ENCODE assay signal across 7 cellular contexts in the genomic region with DNA sequence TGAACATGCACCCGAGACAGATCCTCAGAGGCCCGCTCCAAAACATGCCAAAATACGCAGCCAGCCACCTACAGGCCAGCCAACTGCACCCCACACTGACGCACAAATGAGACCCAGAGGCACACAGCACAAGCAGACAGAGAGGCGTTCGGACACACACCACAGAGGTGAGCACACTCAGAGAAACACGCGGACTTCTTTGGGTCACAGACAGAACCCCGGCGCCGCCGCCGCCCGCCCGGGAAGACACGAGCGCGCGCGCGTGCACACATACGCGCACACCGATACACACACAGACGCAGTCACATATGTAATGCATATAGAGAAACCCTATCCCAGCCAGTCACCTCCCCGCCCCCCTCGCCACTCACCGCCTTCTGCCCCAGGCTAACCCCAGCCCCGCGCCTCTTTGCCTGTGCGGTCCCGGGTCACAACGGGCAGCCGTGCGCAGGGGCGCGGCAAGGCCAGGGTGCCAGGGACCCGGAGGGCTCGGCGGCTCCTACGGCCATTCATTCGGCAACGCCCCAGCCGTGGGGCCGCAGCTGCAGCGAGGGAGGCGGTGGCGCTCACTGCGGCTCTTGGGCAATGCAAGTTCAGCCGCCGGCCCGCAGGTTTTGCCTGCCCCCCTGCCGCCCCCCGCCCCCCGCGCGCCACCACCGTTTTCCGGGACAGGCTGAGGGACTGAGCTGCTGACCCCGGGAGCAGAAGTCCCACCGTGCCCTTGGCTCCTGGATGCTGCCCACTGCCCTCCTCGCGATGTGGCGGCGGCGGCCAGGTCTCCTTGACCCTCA. TPM values are rescaled to one million over a fixed set of nuclear protein-coding genes. Genes with fewer than 3 reads are reported as not detected.
DNase-seq lines count a peak whose midpoint lies in the region; FAIRE-seq and TF ChIP-seq lines count a peak whose summit lies in the region.

No MANE protein-coding gene starts in this region.

- H4K20me1 ChIP-seq in astrocyte (ENCODE audit: insufficient read depth, low read length): no peaks in the 10 kb centered on the region
- H4K20me1 ChIP-seq in smooth muscle cell (ENCODE audit: low read depth): peaks cover 3% of the 10 kb centered on the region

- peak overlapping the region; percentile 97 for H3K4me3 Mint-ChIP-seq in astrocyte (ENCODE audit: unreplicated experiment)

- no peaks in the 10 kb centered on the region for H3K4me1 ChIP-seq in astrocyte (ENCODE audit: insufficient read depth, low read length)
- H3K4me1 ChIP-seq in iPS-18a (ENCODE audit: control insufficient read depth, low read depth, low read length): peaks cover 4% of the 10 kb centered on the region
- no peaks in the 10 kb centered on the region for H3K4me1 ChIP-seq in smooth muscle cell (ENCODE audit: low read depth)

- H3K27ac Mint-ChIP-seq in astrocyte (ENCODE audit: unreplicated experiment): peak overlapping the region; percentile 71

- H3K36me3 ChIP-seq in astrocyte (ENCODE audit: insufficient read depth, low read length) (no peaks in the 10 kb centered on the region), iPS-18a (ENCODE audit: control insufficient read depth, low read depth, low read length) (no peaks in the 10 kb centered on the region), smooth muscle cell (ENCODE audit: low read depth) (no peaks in the 10 kb centered on the region)

- DNase-seq in GM13977 (ENCODE audit: low spot score) (peak; percentile 48), HK-2 (ENCODE audit: unreplicated experiment) (peak; percentile 18), T follicular helper cell (ENCODE audit: low read depth) (peak; percentile 71), astrocyte (ENCODE audit: low read depth) (peak; percentile 23), smooth muscle cell (lab: John Stamatoyannopoulos, UW; ENCODE audit: unreplicated experiment) (peak; percentile 21), NCI-H345 (lab: John Stamatoyannopoulos, UW) (no peak)

- H3K27me3 Mint-ChIP-seq in astrocyte (ENCODE audit: low read depth, unreplicated experiment): no peaks in the 10 kb centered on the region

- peak overlapping the region; percentile 64 for H3K4me3 ChIP-seq in astrocyte (ENCODE audit: insufficient read depth, low read depth, low read length)
- peak overlapping the region; percentile 64 for H3K4me3 ChIP-seq in iPS-18a (ENCODE audit: low read length)
- peak overlapping the region; percentile 70 for H3K4me3 ChIP-seq in smooth muscle cell

- 38% methylated on average over 50 of the region's 66 CpGs for WGBS in smooth muscle cell (ENCODE audit: low lambda C conversion rate)

- H3K79me2 ChIP-seq in astrocyte (ENCODE audit: insufficient read depth, low read length) (no peaks in the 10 kb centered on the region), smooth muscle cell (ENCODE audit: low read depth) (peaks cover 42% of the 10 kb centered on the region)

- TF ChIP-seq CTCF in GM13977 (IDR thresholded peaks at IDR 0.05; ENCODE audit: extremely low read depth, insufficient read depth, missing control alignments): no peak
- no peak for TF ChIP-seq CTCF in astrocyte (IDR thresholded peaks at IDR 0.05; ENCODE audit: insufficient read depth, low read depth, low read length)
- TF ChIP-seq CTCF in smooth muscle cell (IDR thresholded peaks at IDR 0.05; ENCODE audit: borderline replicate concordance, insufficient read depth, poor library complexity, severe bottlenecking): no peak

- FAIRE-seq in astrocyte (lab: Jason Lieb, UNC): no peak

- in situ Hi-C loops in GM13977 (cut with MboI; ENCODE audit: low pct_unique_long_range_greater_than_20kb, low sequenced_read_pairs, unreplicated experiment): no loop called here

- H3K27ac ChIP-seq in astrocyte (ENCODE audit: low read depth, low read length) (no peak overlapping the region), iPS-18a (ENCODE audit: low read length) (no peak overlapping the region), smooth muscle cell (ENCODE audit: low read depth) (peak overlapping the region; percentile 85)

- peak overlapping the region; percentile 69 for H3K9ac ChIP-seq in astrocyte (ENCODE audit: low read length)
- peak overlapping the region; percentile 39 for H3K9ac ChIP-seq in iPS-18a (ENCODE audit: low read length)
- H3K9ac ChIP-seq in smooth muscle cell (ENCODE audit: low read depth): peak overlapping the region; percentile 76

- H2AFZ ChIP-seq in astrocyte (ENCODE audit: low read depth, low read length): peak overlapping the region; percentile 69
- no peak overlapping the region for H2AFZ ChIP-seq in smooth muscle cell (ENCODE audit: low read depth)

- no peaks in the 10 kb centered on the region for H3K9me3 ChIP-seq in astrocyte (ENCODE audit: insufficient read depth, low read depth, low read length)
- H3K9me3 ChIP-seq in iPS-18a (ENCODE audit: control insufficient read depth, low read depth, low read length): peaks cover 10% of the 10 kb centered on the region
- no peaks in the 10 kb centered on the region for H3K9me3 ChIP-seq in smooth muscle cell (replicated peaks; ENCODE audit: low read depth)

- no peaks in the 10 kb centered on the region for H3K27me3 ChIP-seq in astrocyte (ENCODE audit: insufficient read depth, low read length)
- H3K27me3 ChIP-seq in iPS-18a (ENCODE audit: control insufficient read depth, insufficient read depth, low read length): peaks cover 15% of the 10 kb centered on the region
- H3K27me3 ChIP-seq in smooth muscle cell (ENCODE audit: low read depth): no peaks in the 10 kb centered on the region

- no peaks in the 10 kb centered on the region for H3F3A ChIP-seq in smooth muscle cell (ENCODE audit: low read depth)

- peaks cover 3% of the 10 kb centered on the region for H3K9me3 Mint-ChIP-seq in astrocyte (ENCODE audit: unreplicated experiment)

- H3K4me2 ChIP-seq in astrocyte (ENCODE audit: low read length): peak overlapping the region; percentile 88
- H3K4me2 ChIP-seq in smooth muscle cell: peak overlapping the region; percentile 87

- peaks cover 3% of the 10 kb centered on the region for H3K4me1 Mint-ChIP-seq in astrocyte (ENCODE audit: low read depth, unreplicated experiment)

- no peaks in the 10 kb centered on the region for H3K36me3 Mint-ChIP-seq in astrocyte (ENCODE audit: low read depth, unreplicated experiment)

RNA-seq across cellular contexts. Expression of gene SEPTIN6, which starts 0.5 kb away (rescaled TPM):
- total RNA-seq in astrocyte (24.7 and 25.3 TPM in 2 replicates), smooth muscle cell (58.1 and 75.1 TPM in 2 replicates)
- polyA plus RNA-seq in smooth muscle cell: 50.6 and 58.4 TPM in 2 replicates
